In the genomic region with DNA sequence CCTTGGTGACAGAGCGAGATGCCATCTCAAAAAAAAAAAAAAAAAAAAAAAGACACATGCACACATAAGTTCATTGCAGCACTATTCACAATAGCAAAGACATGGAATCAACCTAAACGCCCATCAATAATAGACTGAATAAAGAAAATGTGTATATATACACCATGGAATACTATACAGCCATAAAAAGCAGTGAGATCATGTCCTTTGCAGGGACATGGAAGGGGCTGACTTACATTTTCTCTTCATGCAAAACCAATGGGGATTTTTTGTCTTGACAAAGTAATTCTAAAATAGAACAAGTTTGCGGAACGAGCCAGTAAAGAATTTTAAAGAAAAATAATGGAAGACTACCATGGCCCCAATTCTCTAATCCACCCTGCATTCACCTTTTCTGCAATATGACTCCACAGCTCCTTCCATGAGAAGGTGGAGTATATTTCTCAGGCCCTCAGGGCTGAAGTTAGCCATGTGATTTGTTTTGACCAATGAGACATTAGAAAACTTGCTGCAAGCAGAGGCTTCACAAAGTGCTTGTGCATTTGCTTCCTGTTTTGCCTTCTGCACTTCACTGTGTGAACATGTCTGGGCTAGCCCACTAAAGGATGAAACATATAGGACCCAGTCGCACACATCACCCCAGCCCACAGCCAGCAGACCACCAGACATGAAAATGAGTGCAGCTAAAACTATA, we compare ENCODE assay signal across 2 cellular contexts.
A peak's percentile ranks its signal among the peaks of the same experiment; 100 is the strongest.
TF ChIP-seq lines count a peak whose summit lies in the region.

No MANE protein-coding gene starts in this region.

TF ChIP-seq in IMR-90, 13 proteins besides CTCF, POLR2A, EP300 and RAD21 (continued from another document):
- TF ChIP-seq, protein P1, sequence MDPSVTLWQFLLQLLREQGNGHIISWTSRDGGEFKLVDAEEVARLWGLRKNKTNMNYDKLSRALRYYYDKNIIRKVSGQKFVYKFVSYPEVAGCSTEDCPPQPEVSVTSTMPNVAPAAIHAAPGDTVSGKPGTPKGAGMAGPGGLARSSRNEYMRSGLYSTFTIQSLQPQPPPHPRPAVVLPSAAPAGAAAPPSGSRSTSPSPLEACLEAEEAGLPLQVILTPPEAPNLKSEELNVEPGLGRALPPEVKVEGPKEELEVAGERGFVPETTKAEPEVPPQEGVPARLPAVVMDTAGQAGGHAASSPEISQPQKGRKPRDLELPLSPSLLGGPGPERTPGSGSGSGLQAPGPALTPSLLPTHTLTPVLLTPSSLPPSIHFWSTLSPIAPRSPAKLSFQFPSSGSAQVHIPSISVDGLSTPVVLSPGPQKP (IDR thresholded peaks at IDR 0.05; ENCODE audit: borderline replicate concordance, low read depth, low read length), result no peak
- TF ChIP-seq CHD1 (IDR thresholded peaks at IDR 0.05; ENCODE audit: low read depth, low read length), result no peak
- no peak for TF ChIP-seq SMC3 (IDR thresholded peaks at IDR 0.05; ENCODE audit: low read depth, low read length)
- TF ChIP-seq BHLHE40 (IDR thresholded peaks at IDR 0.05; ENCODE audit: low read depth, low read length), result no peak
- no peak for TF ChIP-seq FOS (IDR thresholded peaks at IDR 0.05; ENCODE audit: low read depth, low read length)
- no peak for TF ChIP-seq CEBPB (IDR thresholded peaks at IDR 0.05; ENCODE audit: low read depth, low read length)
- no peak for TF ChIP-seq RCOR1 (IDR thresholded peaks at IDR 0.05; ENCODE audit: insufficient replicate concordance, low read length)

TF ChIP-seq in SK-N-SH, 30 proteins besides CTCF, POLR2A, EP300 and RAD21 (continued from another document):
- TF ChIP-seq, protein P2, sequence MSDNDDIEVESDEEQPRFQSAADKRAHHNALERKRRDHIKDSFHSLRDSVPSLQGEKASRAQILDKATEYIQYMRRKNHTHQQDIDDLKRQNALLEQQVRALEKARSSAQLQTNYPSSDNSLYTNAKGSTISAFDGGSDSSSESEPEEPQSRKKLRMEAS (IDR thresholded peaks at IDR 0.05; ENCODE audit: low read depth), result no peak
- TF ChIP-seq EZH2phosphoT487 (IDR thresholded peaks at IDR 0.05; ENCODE audit: borderline replicate concordance, low read depth), result no peak
- TF ChIP-seq, protein P3, sequence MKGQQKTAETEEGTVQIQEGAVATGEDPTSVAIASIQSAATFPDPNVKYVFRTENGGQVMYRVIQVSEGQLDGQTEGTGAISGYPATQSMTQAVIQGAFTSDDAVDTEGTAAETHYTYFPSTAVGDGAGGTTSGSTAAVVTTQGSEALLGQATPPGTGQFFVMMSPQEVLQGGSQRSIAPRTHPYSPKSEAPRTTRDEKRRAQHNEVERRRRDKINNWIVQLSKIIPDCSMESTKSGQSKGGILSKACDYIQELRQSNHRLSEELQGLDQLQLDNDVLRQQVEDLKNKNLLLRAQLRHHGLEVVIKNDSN (IDR thresholded peaks at IDR 0.05; ENCODE audit: borderline replicate concordance, low read depth), result peak; percentile 13; the same call in 1 of the 2 replicates
